1 cellular context compared by ENCODE assay signal in genomic region chr7:134991469-134992339, GRCh38.
A peak's percentile ranks its signal among the peaks of the same experiment; 100 is the strongest.
TF ChIP-seq lines count a peak whose summit lies in the region.

No MANE protein-coding gene starts in this region.

TF ChIP-seq in HepG2, 621 proteins besides CTCF, POLR2A, EP300 and RAD21 (continued from another document and continues in another):
- TF ChIP-seq PAXIP1 (CRISPR knock-in tag; conservative IDR thresholded peaks at IDR 0.05) (peak; percentile 96), ZFP90 (CRISPR knock-in tag; IDR thresholded peaks at IDR 0.05; ENCODE audit: borderline replicate concordance) (no peak), SAFB2 (CRISPR knock-in tag; IDR thresholded peaks at IDR 0.05; ENCODE audit: borderline replicate concordance, low read depth) (no peak), ZNF883 (CRISPR knock-in tag; IDR thresholded peaks at IDR 0.05; ENCODE audit: not compliant biosample characterization) (no peak), FOXA1 (IDR thresholded peaks at IDR 0.05) (peak; percentile 83), FOXA1 (CRISPR knock-in tag; IDR thresholded peaks at IDR 0.05) (peak; percentile 93), ZFP37 (CRISPR knock-in tag; IDR thresholded peaks at IDR 0.05; ENCODE audit: borderline replicate concordance) (no peak), ZNF121 (CRISPR knock-in tag; IDR thresholded peaks at IDR 0.05) (no peak), SOX13 (IDR thresholded peaks at IDR 0.05) (no peak), SOX13 (CRISPR knock-in tag; conservative IDR thresholded peaks at IDR 0.05 in 1 of 2, IDR thresholded peaks at IDR 0.05 in 1 of 2) (peak in 1 of 2 experiments; percentile 71; a peak in 2 of 4 replicates), ARID2 (CRISPR knock-in tag; IDR thresholded peaks at IDR 0.05; ENCODE audit: borderline replicate concordance) (no peak), ZNF772 (CRISPR knock-in tag; IDR thresholded peaks at IDR 0.05) (no peak), ZNF562 (CRISPR knock-in tag; IDR thresholded peaks at IDR 0.05; ENCODE audit: borderline replicate concordance) (no peak), ZBTB8A (CRISPR knock-in tag; IDR thresholded peaks at IDR 0.05; ENCODE audit: borderline replicate concordance, low read depth) (no peak), HOXA3 (CRISPR knock-in tag; IDR thresholded peaks at IDR 0.05) (0 out of 2 replicates have a peak, but pooled peaks have one; percentile 43), CEBPB (IDR thresholded peaks at IDR 0.05; ENCODE audit: borderline replicate concordance, low read depth, low read length) (peak; percentile 37; the same call in 1 of the 2 replicates), PHF20 (CRISPR knock-in tag; IDR thresholded peaks at IDR 0.05) (no peak), ZNF672 (CRISPR knock-in tag; IDR thresholded peaks at IDR 0.05) (no peak), ZMYM4 (CRISPR knock-in tag; IDR thresholded peaks at IDR 0.05) (peak; percentile 64), ZNF136 (CRISPR knock-in tag; IDR thresholded peaks at IDR 0.05; ENCODE audit: low read depth) (no peak; the same call in 1 of the 2 replicates), ASH2L (IDR thresholded peaks at IDR 0.05; ENCODE audit: insufficient read length, low read depth, low read length) (peak; percentile 99), SIN3A (IDR thresholded peaks at IDR 0.05; ENCODE audit: borderline replicate concordance, low read depth, low read length) (no peak; the same call in 1 of the 2 replicates), STAT5B (CRISPR knock-in tag; IDR thresholded peaks at IDR 0.05) (no peak), ZFX (CRISPR knock-in tag; IDR thresholded peaks at IDR 0.05; ENCODE audit: low read depth) (peak; percentile 86), NFATC3 (CRISPR knock-in tag; IDR thresholded peaks at IDR 0.05) (no peak), PAWR (CRISPR knock-in tag; IDR thresholded peaks at IDR 0.05; ENCODE audit: borderline replicate concordance) (no peak), ATAD3A (CRISPR knock-in tag; IDR thresholded peaks at IDR 0.05) (no peak), XRCC5 (optimal IDR thresholded peaks at IDR 0.05; ENCODE audit: low read length) (no peak), ZNF432 (CRISPR knock-in tag; IDR thresholded peaks at IDR 0.05; ENCODE audit: borderline replicate concordance) (no peak), NFKB2 (CRISPR knock-in tag; IDR thresholded peaks at IDR 0.05; ENCODE audit: borderline replicate concordance) (no peak), KLF11 (CRISPR knock-in tag; IDR thresholded peaks at IDR 0.05) (no peak), TRIM24 (CRISPR knock-in tag; IDR thresholded peaks at IDR 0.05) (no peak), RCOR2 (CRISPR knock-in tag; IDR thresholded peaks at IDR 0.05) (peak; percentile 88; the same call in 1 of the 2 replicates), ZFP36L1 (CRISPR knock-in tag; IDR thresholded peaks at IDR 0.05) (peak; percentile 35; the same call in 1 of the 2 replicates), ELF1 (CRISPR knock-in tag; IDR thresholded peaks at IDR 0.05) (no peak), POGZ (CRISPR knock-in tag; IDR thresholded peaks at IDR 0.05) (no peak; the same call in 1 of the 2 replicates), FOXA3 (CRISPR knock-in tag; IDR thresholded peaks at IDR 0.05) (peak; percentile 98), EZH2 (conservative IDR thresholded peaks at IDR 0.05; ENCODE audit: low read depth, low read length) (no peak), MTF1 (CRISPR knock-in tag; IDR thresholded peaks at IDR 0.05) (no peak), ZMYM2 (CRISPR knock-in tag; IDR thresholded peaks at IDR 0.05) (no peak), DNMT3B (CRISPR knock-in tag; conservative IDR thresholded peaks at IDR 0.05) (no peak), GABPB1 (CRISPR knock-in tag; IDR thresholded peaks at IDR 0.05) (0 out of 2 replicates have a peak, but pooled peaks have one; percentile 35), ZNF839 (CRISPR knock-in tag; IDR thresholded peaks at IDR 0.05; ENCODE audit: borderline replicate concordance) (no peak; the same call in 1 of the 2 replicates), ZBTB21 (CRISPR knock-in tag; IDR thresholded peaks at IDR 0.05) (no peak), MED8 (CRISPR knock-in tag; IDR thresholded peaks at IDR 0.05; ENCODE audit: insufficient replicate concordance) (no peak)
- TF ChIP-seq, protein P1, sequence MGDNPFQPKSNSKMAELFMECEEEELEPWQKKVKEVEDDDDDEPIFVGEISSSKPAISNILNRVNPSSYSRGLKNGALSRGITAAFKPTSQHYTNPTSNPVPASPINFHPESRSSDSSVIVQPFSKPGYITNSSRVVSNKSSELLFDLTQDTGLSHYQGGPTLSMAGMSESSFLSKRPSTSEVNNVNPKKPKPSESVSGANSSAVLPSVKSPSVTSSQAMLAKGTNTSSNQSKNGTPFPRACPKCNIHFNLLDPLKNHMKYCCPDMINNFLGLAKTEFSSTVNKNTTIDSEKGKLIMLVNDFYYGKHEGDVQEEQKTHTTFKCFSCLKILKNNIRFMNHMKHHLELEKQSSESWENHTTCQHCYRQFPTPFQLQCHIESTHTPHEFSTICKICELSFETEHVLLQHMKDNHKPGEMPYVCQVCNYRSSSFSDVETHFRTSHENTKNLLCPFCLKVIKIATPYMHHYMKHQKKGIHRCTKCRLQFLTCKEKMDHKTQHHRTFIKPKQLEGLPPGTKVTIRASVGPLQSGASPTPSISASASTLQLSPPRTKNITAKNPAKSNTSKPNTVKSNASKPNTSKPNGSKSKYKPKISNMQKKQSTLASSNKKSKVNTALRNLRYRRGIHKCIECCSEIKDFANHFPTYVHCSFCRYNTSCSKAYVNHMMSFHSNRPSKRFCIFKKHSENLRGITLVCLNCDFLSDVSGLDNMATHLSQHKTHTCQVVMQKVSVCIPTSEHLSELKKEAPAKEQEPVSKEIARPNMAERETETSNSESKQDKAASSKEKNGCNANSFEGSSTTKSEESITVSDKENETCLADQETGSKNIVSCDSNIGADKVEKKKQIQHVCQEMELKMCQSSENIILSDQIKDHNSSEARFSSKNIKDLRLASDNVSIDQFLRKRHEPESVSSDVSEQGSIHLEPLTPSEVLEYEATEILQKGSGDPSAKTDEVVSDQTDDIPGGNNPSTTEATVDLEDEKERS (CRISPR knock-in tag; IDR thresholded peaks at IDR 0.05) = no peak
- TF ChIP-seq, protein P2, sequence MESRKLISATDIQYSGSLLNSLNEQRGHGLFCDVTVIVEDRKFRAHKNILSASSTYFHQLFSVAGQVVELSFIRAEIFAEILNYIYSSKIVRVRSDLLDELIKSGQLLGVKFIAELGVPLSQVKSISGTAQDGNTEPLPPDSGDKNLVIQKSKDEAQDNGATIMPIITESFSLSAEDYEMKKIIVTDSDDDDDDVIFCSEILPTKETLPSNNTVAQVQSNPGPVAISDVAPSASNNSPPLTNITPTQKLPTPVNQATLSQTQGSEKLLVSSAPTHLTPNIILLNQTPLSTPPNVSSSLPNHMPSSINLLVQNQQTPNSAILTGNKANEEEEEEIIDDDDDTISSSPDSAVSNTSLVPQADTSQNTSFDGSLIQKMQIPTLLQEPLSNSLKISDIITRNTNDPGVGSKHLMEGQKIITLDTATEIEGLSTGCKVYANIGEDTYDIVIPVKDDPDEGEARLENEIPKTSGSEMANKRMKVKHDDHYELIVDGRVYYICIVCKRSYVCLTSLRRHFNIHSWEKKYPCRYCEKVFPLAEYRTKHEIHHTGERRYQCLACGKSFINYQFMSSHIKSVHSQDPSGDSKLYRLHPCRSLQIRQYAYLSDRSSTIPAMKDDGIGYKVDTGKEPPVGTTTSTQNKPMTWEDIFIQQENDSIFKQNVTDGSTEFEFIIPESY (CRISPR knock-in tag; IDR thresholded peaks at IDR 0.05) = no peak
- TF ChIP-seq, protein P3, sequence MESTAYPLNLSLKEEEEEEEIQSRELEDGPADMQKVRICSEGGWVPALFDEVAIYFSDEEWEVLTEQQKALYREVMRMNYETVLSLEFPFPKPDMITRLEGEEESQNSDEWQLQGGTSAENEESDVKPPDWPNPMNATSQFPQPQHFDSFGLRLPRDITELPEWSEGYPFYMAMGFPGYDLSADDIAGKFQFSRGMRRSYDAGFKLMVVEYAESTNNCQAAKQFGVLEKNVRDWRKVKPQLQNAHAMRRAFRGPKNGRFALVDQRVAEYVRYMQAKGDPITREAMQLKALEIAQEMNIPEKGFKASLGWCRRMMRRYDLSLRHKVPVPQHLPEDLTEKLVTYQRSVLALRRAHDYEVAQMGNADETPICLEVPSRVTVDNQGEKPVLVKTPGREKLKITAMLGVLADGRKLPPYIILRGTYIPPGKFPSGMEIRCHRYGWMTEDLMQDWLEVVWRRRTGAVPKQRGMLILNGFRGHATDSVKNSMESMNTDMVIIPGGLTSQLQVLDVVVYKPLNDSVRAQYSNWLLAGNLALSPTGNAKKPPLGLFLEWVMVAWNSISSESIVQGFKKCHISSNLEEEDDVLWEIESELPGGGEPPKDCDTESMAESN (CRISPR knock-in tag; conservative IDR thresholded peaks at IDR 0.05) = no peak
- TF ChIP-seq, protein P4, sequence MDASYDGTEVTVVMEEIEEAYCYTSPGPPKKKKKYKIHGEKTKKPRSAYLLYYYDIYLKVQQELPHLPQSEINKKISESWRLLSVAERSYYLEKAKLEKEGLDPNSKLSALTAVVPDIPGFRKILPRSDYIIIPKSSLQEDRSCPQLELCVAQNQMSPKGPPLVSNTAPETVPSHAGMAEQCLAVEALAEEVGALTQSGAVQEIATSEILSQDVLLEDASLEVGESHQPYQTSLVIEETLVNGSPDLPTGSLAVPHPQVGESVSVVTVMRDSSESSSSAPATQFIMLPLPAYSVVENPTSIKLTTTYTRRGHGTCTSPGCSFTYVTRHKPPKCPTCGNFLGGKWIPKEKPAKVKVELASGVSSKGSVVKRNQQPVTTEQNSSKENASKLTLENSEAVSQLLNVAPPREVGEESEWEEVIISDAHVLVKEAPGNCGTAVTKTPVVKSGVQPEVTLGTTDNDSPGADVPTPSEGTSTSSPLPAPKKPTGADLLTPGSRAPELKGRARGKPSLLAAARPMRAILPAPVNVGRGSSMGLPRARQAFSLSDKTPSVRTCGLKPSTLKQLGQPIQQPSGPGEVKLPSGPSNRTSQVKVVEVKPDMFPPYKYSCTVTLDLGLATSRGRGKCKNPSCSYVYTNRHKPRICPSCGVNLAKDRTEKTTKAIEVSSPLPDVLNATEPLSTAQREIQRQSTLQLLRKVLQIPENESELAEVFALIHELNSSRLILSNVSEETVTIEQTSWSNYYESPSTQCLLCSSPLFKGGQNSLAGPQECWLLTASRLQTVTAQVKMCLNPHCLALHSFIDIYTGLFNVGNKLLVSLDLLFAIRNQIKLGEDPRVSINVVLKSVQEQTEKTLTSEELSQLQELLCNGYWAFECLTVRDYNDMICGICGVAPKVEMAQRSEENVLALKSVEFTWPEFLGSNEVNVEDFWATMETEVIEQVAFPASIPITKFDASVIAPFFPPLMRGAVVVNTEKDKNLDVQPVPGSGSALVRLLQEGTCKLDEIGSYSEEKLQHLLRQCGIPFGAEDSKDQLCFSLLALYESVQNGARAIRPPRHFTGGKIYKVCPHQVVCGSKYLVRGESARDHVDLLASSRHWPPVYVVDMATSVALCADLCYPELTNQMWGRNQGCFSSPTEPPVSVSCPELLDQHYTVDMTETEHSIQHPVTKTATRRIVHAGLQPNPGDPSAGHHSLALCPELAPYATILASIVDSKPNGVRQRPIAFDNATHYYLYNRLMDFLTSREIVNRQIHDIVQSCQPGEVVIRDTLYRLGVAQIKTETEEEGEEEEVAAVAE (CRISPR knock-in tag; IDR thresholded peaks at IDR 0.05; ENCODE audit: borderline replicate concordance) = peak; percentile 37; the same call in 1 of the 2 replicates
- TF ChIP-seq, protein P5, sequence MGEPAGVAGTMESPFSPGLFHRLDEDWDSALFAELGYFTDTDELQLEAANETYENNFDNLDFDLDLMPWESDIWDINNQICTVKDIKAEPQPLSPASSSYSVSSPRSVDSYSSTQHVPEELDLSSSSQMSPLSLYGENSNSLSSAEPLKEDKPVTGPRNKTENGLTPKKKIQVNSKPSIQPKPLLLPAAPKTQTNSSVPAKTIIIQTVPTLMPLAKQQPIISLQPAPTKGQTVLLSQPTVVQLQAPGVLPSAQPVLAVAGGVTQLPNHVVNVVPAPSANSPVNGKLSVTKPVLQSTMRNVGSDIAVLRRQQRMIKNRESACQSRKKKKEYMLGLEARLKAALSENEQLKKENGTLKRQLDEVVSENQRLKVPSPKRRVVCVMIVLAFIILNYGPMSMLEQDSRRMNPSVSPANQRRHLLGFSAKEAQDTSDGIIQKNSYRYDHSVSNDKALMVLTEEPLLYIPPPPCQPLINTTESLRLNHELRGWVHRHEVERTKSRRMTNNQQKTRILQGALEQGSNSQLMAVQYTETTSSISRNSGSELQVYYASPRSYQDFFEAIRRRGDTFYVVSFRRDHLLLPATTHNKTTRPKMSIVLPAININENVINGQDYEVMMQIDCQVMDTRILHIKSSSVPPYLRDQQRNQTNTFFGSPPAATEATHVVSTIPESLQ (CRISPR knock-in tag; conservative IDR thresholded peaks at IDR 0.05) = no peak
- TF ChIP-seq, protein P6, sequence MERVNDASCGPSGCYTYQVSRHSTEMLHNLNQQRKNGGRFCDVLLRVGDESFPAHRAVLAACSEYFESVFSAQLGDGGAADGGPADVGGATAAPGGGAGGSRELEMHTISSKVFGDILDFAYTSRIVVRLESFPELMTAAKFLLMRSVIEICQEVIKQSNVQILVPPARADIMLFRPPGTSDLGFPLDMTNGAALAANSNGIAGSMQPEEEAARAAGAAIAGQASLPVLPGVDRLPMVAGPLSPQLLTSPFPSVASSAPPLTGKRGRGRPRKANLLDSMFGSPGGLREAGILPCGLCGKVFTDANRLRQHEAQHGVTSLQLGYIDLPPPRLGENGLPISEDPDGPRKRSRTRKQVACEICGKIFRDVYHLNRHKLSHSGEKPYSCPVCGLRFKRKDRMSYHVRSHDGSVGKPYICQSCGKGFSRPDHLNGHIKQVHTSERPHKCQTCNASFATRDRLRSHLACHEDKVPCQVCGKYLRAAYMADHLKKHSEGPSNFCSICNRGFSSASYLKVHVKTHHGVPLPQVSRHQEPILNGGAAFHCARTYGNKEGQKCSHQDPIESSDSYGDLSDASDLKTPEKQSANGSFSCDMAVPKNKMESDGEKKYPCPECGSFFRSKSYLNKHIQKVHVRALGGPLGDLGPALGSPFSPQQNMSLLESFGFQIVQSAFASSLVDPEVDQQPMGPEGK (CRISPR knock-in tag; IDR thresholded peaks at IDR 0.05) = peak; percentile 76
